In the genomic region with DNA sequence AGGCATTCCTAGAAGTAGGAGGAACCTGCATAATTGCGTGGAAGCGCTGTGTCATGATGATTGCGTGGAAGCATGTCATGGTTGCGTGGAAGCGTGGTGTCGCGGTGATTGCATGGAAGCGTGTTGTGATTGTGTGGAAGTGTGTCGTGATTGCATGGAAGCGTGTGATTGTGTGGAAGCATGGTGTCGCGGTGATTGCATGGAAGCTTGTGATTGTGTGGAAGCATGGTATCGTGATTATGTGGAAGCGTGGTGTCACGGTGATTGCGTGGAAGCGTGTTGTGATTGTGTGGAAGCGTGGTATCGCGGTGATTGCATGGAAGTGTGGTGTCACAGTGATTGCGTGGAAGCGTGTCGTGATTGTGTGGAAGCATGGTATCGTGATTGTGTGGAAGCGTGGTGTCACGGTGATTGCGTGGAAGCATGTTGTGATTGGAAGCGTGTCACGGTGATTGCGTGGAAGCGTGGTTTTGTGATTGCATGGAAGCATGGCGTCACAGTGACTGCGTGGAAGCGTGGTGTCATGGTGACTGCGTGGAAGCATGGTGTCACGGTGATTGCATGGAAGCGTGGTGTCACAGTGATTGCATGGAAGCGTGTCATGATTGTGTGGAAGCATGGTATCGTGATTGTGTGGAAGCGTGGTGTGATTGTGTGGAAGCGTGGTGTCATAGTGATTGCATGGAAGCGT, we compare ENCODE assay signal across 26 cellular contexts.
"Had no signal": no experiment of that assay in that cellular context is flagged by ENCODE, and none has a peak within 500 bp of the region (broad histone marks: within the 10 kb centered on the region; RNA-seq: fewer than 3 reads in every experiment).

No MANE protein-coding gene starts in this region.

- H3K36me3 ChIP-seq: cardiac muscle cell, Peyer's patch had no signal

- DNase-seq: activated B cell treated with CpG ODN at 0.5 μM for 24 hours; activated CD4-positive, alpha-beta T cell treated with anti-CD3 and anti-CD28 coated beads for 1 hour; activated CD4-positive, alpha-beta T cell treated with anti-CD3 and anti-CD28 coated beads, Interleukin-2, amount 10 ng/mL, durations not matched to agents 24 days and 14 days; activated CD4-positive, alpha-beta T cell treated with anti-CD3 and anti-CD28 coated beads, Interleukin-2, amount 50 U/mL, for 48 hours; activated CD8-positive, alpha-beta memory T cell treated with anti-CD3 and anti-CD28 coated beads, Interleukin-2, amount 10 ng/mL, durations not matched to agents 7 days and 5 days; activated gamma-delta T cell; activated naive CD4-positive, alpha-beta T cell treated with anti-CD3 and anti-CD28 coated beads for 36 hours; activated T-cell treated with anti-CD3 and anti-CD28 coated beads, Interleukin-2, amount 50 U/mL, for 4 hours; amygdala; cerebellar nuclear complex; Karpas-422; NCI-H1105 treated with DMSO at 0.1 percent for 48 hours; NCI-H1436 treated with DMSO at 0.1 percent for 48 hours; NCI-H187; NCI-H2081; NCI-H446; NCI-H524; Peyer's patch; T-cell; T-helper 2 cell; T1000 had no signal

- H3K4me3 ChIP-seq: cardiac muscle cell, Peyer's patch, SK-N-MC had no signal

- FAIRE-seq: astrocyte, TTC549 had no signal

- H3K9me3 ChIP-seq: Peyer's patch had no signal

- H3K27ac ChIP-seq: cardiac muscle cell, Peyer's patch, RWPE1, SK-N-MC had no signal

- H3K4me1 ChIP-seq: Peyer's patch had no signal

- ATAC-seq: activated CD8-positive, alpha-beta memory T cell treated with anti-CD3 and anti-CD28 coated beads, Interleukin-2, amount 10 ng/mL, durations not matched to agents 7 days and 5 days; activated T-cell treated with anti-CD3 and anti-CD28 coated beads, Interleukin-2, amount 50 U/mL, for 4 hours; T-cell had no signal

- H3K27me3 ChIP-seq: cardiac muscle cell, Peyer's patch had no signal
